In genomic region chr17:48259710-48260291, GRCh38 we compare ENCODE assay signal across 8 cellular contexts.
DNase-seq lines count a peak whose midpoint lies in the region; ATAC-seq, FAIRE-seq and TF ChIP-seq lines count a peak whose summit lies in the region.

No MANE protein-coding gene starts in this region.

- H3K27ac ChIP-seq in endothelial cell of umbilical vein (ENCODE audit: insufficient read depth, low read depth, low read length) (no peak overlapping the region), transverse colon (no peak overlapping the region)
- no peak overlapping the region for H3K27ac ChIP-seq in effector memory CD4-positive, alpha-beta T cell (ENCODE audit: insufficient read depth, low read length, poor library complexity, severe bottlenecking)

- H3K4me2 ChIP-seq in endothelial cell of umbilical vein (ENCODE audit: insufficient read depth, low read length): no peak overlapping the region

- no peak overlapping the region for H3K9ac ChIP-seq in endothelial cell of umbilical vein (replicated peaks; ENCODE audit: extremely low read depth, insufficient read depth, low read length)

- POLR2A ChIA-PET in endothelial cell of umbilical vein (lab: Charles Lee): interaction anchor here (0.9 kb wide), 1 partner anchor 15 kb away, joined by 5 read pairs; no protein-coding TSS in a partner anchor

- H3K27me3 ChIP-seq in endothelial cell of umbilical vein (ENCODE audit: control insufficient read depth in 2 of 2, insufficient read depth in 2 of 2, low read length in 2 of 2) (no peaks in the 10 kb centered on the region), transverse colon (peaks cover 5% of the 10 kb centered on the region)
- no peaks in the 10 kb centered on the region for H3K27me3 ChIP-seq in effector memory CD4-positive, alpha-beta T cell (replicated peaks; ENCODE audit: control insufficient read depth, insufficient read depth, low read length, poor library complexity, severe bottlenecking)

- intact Hi-C loops in endothelial cell of umbilical vein (cut with micrococcal nuclease) (loop anchor here (1.0 to 2.0 kb wide), 3 partner anchors 15 to 47 kb away; no protein-coding TSS in a partner anchor), transverse colon (cut with DNase I; ENCODE audit: low total_unique reads) (no loop called here)

- dilution Hi-C loops in endothelial cell of umbilical vein (cut with MboI; ENCODE audit: extremely low pct_ligation_motif_present, low sequenced_read_pairs): no loop called here

- no peaks in the 10 kb centered on the region for H3K79me2 ChIP-seq in endothelial cell of umbilical vein (ENCODE audit: control insufficient read depth, insufficient read depth, low read length)

- no TSS peak for BruUV-seq in endothelial cell of umbilical vein (replicated peaks; lab: Mats Ljungman, UMichigan)

- in situ Hi-C loops in transverse colon (cut with MboI; ENCODE audit: low pct_ligation_motif_present in 1 of 4, low pct_unique_long_range_greater_than_20kb in 1 of 4, low sequenced_read_pairs in 3 of 4): no loop called here

- 39 to 53% methylated on average over 2 of the region's 2 CpGs for WGBS in transverse colon (ENCODE audit: low coverage in 1 of 2), 2 donors

- no peak for TF ChIP-seq EP300 in transverse colon (IDR thresholded peaks at IDR 0.05; ENCODE audit: low read depth)

- TF ChIP-seq CTCF in GM12874 (IDR thresholded peaks at IDR 0.05; ENCODE audit: insufficient read depth, low read depth, low read length) (peak; percentile 52), endothelial cell of umbilical vein (IDR thresholded peaks at IDR 0.05; ENCODE audit: extremely low read depth in 1 of 2, insufficient read depth in 1 of 2, low read depth in 1 of 2, low read length in 2 of 2) (peak; percentile 49 to 53), transverse colon (IDR thresholded peaks at IDR 0.05) (peak; percentile 37 to 71 (median 54))

- H3K9me1 ChIP-seq in endothelial cell of umbilical vein (replicated peaks; ENCODE audit: control insufficient read depth, extremely low read depth, insufficient read depth, low read length): no peaks in the 10 kb centered on the region

- no peaks in the 10 kb centered on the region for H3K9me3 ChIP-seq in endothelial cell of umbilical vein (replicated peaks; ENCODE audit: control insufficient read depth, insufficient read depth, low read length)
- H3K9me3 ChIP-seq in transverse colon: no peaks in the 10 kb centered on the region
- no peaks in the 10 kb centered on the region for H3K9me3 ChIP-seq in effector memory CD4-positive, alpha-beta T cell (ENCODE audit: control insufficient read depth, low read length)

- H3K4me1 ChIP-seq in endothelial cell of umbilical vein (ENCODE audit: control insufficient read depth, extremely low read depth, insufficient read depth, low read length): peaks cover 18% of the 10 kb centered on the region
- peaks cover 0 to 30% (median 7%) of the 10 kb centered on the region in 4 donors for H3K4me1 ChIP-seq in transverse colon
- no peaks in the 10 kb centered on the region for H3K4me1 ChIP-seq in effector memory CD4-positive, alpha-beta T cell (ENCODE audit: control insufficient read depth, insufficient read depth, low read length, poor library complexity, severe bottlenecking)

- H3K36me3 ChIP-seq in endothelial cell of umbilical vein (ENCODE audit: control insufficient read depth in 2 of 2, extremely low read depth in 1 of 2, insufficient read depth in 2 of 2, low read length in 2 of 2) (no peaks in the 10 kb centered on the region), transverse colon (no peaks in the 10 kb centered on the region)
- H3K36me3 ChIP-seq in effector memory CD4-positive, alpha-beta T cell (ENCODE audit: control insufficient read depth, insufficient read depth, low read length): peaks cover 4% of the 10 kb centered on the region

- TF ChIP-seq POLR2A in endothelial cell of umbilical vein (IDR thresholded peaks at IDR 0.05; ENCODE audit: low read depth, low read length) (no peak), transverse colon (IDR thresholded peaks at IDR 0.05) (no peak)

- CTCF ChIA-PET in endothelial cell of umbilical vein (lab: Charles Lee): interaction anchor here (0.6 to 13.7 kb wide), 62 partner anchors 9 to 377 kb away, joined by 3 to 289 read pairs (median 4); no protein-coding TSS in a partner anchor

- peak overlapping the region; percentile 13 for H2AFZ ChIP-seq in endothelial cell of umbilical vein (ENCODE audit: low read depth, low read length)

- DNase-seq in A172 (ENCODE audit: low spot score) (peak; percentile 72), NCI-H748 treated with DMSO at 0.1 percent for 48 hours (lab: John Stamatoyannopoulos, UW) (peak; percentile 40), endothelial cell of umbilical vein (ENCODE audit: low read depth, low spot score) (peak; percentile 62), transverse colon (no peak)
- DNase-seq in effector memory CD4-positive, alpha-beta T cell: no peak
- DNase-seq in activated CD8-positive, alpha-beta memory T cell treated with anti-CD3 and anti-CD28 coated beads, Interleukin-2, amount 50 U/mL, for 48 hours: no peak

- no peak for ATAC-seq in HG02798 (IDR thresholded peaks at IDR 0.05; ENCODE audit: poor library complexity, unreplicated experiment)

- peak; percentile 62 for FAIRE-seq in endothelial cell of umbilical vein (lab: Jason Lieb, UNC)

- H3K4me3 ChIP-seq in endothelial cell of umbilical vein (replicated peaks in 1 of 3; ENCODE audit: insufficient read depth in 1 of 3, low read depth in 1 of 3, low read length in 3 of 3) (no peak overlapping the region), transverse colon (no peak overlapping the region)
- H3K4me3 ChIP-seq in effector memory CD4-positive, alpha-beta T cell (ENCODE audit: insufficient read depth, low read depth, low read length, poor library complexity, severe bottlenecking): no peak overlapping the region

- H4K20me1 ChIP-seq in endothelial cell of umbilical vein (replicated peaks; ENCODE audit: control insufficient read depth, extremely low read depth, insufficient read depth, low read length): no peaks in the 10 kb centered on the region

TF ChIP-seq in endothelial cell of umbilical vein, 7 proteins besides CTCF, POLR2A, EP300 and RAD21:
- TF ChIP-seq MYC (IDR thresholded peaks at IDR 0.05; ENCODE audit: low read depth, low read length) (no peak), GATA2 (IDR thresholded peaks at IDR 0.05; ENCODE audit: insufficient read depth, insufficient read length, low read depth, low read length) (no peak), POLR2AphosphoS5 (IDR thresholded peaks at IDR 0.05; ENCODE audit: insufficient read depth, low read depth, low read length) (no peak), JUN (IDR thresholded peaks at IDR 0.05; ENCODE audit: borderline replicate concordance, insufficient read depth, insufficient read length, low read depth) (no peak), FOS (IDR thresholded peaks at IDR 0.05; ENCODE audit: borderline replicate concordance, insufficient read depth, low read length) (no peak), EZH2 (IDR thresholded peaks at IDR 0.05; ENCODE audit: borderline replicate concordance, low read depth, low read length, severe bottlenecking) (no peak), MAX (IDR thresholded peaks at IDR 0.05; ENCODE audit: insufficient read depth, insufficient read length) (no peak)

Comparison
In these comparisons a context has a peak if more than half of its experiments do, and no peak if none do; other contexts are left out.
1. DNase-seq: peak in A172 (single experiment), NCI-H748 treated with DMSO at 0.1 percent for 48 hours (single experiment) and endothelial cell of umbilical vein (single experiment); none in transverse colon (single experiment), effector memory CD4-positive, alpha-beta T cell (0 of 3) and activated CD8-positive, alpha-beta memory T cell treated with anti-CD3 and anti-CD28 coated beads, Interleukin-2, amount 50 U/mL, for 48 hours (single experiment).
2. Peak in every context shown above with its lines, with median percentiles within 50 percentile points of each other: CTCF ChIP-seq.